Comparison of ENCODE assay signal across 2 cellular contexts in genomic region chrX:12741416-12741815, GRCh38.
TF ChIP-seq lines count a peak whose summit lies in the region.

No MANE protein-coding gene starts in this region.

TF ChIP-seq in HCT116, 20 proteins besides CTCF, POLR2A, EP300 and RAD21 (continued from another document):
- TF ChIP-seq SRF (IDR thresholded peaks at IDR 0.05; ENCODE audit: low read depth) (0 out of 2 replicates have a peak, but pooled peaks have one; percentile 42), SIN3A (IDR thresholded peaks at IDR 0.05; ENCODE audit: low read depth) (0 out of 2 replicates have a peak, but pooled peaks have one; percentile 12), EZH2 (IDR thresholded peaks at IDR 0.05) (no peak), ELF1 (IDR thresholded peaks at IDR 0.05; ENCODE audit: borderline replicate concordance, low read depth) (no peak), YY1 (IDR thresholded peaks at IDR 0.05; ENCODE audit: extremely low read depth, insufficient replicate concordance, low read depth, low read length) (no peak), TCF7L2 (IDR thresholded peaks at IDR 0.05; ENCODE audit: borderline replicate concordance, extremely low read depth, insufficient read depth, insufficient read length) (no peak), POLR2AphosphoS5 (IDR thresholded peaks at IDR 0.05; ENCODE audit: low read depth, low read length) (peak; percentile 22; the same call in 1 of the 2 replicates), CEBPB (IDR thresholded peaks at IDR 0.05; ENCODE audit: low read depth) (no peak), FOSL1 (IDR thresholded peaks at IDR 0.05; ENCODE audit: low read depth) (peak; percentile 69), EGR1 (IDR thresholded peaks at IDR 0.05; ENCODE audit: low read depth) (peak; percentile 76), ATF3 (IDR thresholded peaks at IDR 0.05) (no peak), ZFX (IDR thresholded peaks at IDR 0.05) (no peak), ZNF274 (IDR thresholded peaks at IDR 0.05; ENCODE audit: low read depth, low read length) (no peak)
- TF ChIP-seq, protein P1, sequence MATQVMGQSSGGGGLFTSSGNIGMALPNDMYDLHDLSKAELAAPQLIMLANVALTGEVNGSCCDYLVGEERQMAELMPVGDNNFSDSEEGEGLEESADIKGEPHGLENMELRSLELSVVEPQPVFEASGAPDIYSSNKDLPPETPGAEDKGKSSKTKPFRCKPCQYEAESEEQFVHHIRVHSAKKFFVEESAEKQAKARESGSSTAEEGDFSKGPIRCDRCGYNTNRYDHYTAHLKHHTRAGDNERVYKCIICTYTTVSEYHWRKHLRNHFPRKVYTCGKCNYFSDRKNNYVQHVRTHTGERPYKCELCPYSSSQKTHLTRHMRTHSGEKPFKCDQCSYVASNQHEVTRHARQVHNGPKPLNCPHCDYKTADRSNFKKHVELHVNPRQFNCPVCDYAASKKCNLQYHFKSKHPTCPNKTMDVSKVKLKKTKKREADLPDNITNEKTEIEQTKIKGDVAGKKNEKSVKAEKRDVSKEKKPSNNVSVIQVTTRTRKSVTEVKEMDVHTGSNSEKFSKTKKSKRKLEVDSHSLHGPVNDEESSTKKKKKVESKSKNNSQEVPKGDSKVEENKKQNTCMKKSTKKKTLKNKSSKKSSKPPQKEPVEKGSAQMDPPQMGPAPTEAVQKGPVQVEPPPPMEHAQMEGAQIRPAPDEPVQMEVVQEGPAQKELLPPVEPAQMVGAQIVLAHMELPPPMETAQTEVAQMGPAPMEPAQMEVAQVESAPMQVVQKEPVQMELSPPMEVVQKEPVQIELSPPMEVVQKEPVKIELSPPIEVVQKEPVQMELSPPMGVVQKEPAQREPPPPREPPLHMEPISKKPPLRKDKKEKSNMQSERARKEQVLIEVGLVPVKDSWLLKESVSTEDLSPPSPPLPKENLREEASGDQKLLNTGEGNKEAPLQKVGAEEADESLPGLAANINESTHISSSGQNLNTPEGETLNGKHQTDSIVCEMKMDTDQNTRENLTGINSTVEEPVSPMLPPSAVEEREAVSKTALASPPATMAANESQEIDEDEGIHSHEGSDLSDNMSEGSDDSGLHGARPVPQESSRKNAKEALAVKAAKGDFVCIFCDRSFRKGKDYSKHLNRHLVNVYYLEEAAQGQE (IDR thresholded peaks at IDR 0.05; ENCODE audit: low read depth): no peak
- TF ChIP-seq, protein P2, sequence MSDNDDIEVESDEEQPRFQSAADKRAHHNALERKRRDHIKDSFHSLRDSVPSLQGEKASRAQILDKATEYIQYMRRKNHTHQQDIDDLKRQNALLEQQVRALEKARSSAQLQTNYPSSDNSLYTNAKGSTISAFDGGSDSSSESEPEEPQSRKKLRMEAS (IDR thresholded peaks at IDR 0.05): no peak
- TF ChIP-seq, protein P3, sequence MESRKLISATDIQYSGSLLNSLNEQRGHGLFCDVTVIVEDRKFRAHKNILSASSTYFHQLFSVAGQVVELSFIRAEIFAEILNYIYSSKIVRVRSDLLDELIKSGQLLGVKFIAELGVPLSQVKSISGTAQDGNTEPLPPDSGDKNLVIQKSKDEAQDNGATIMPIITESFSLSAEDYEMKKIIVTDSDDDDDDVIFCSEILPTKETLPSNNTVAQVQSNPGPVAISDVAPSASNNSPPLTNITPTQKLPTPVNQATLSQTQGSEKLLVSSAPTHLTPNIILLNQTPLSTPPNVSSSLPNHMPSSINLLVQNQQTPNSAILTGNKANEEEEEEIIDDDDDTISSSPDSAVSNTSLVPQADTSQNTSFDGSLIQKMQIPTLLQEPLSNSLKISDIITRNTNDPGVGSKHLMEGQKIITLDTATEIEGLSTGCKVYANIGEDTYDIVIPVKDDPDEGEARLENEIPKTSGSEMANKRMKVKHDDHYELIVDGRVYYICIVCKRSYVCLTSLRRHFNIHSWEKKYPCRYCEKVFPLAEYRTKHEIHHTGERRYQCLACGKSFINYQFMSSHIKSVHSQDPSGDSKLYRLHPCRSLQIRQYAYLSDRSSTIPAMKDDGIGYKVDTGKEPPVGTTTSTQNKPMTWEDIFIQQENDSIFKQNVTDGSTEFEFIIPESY (IDR thresholded peaks at IDR 0.05; ENCODE audit: extremely low read depth, insufficient replicate concordance, low read length): no peak

TF ChIP-seq in WTC11, 78 proteins besides CTCF, POLR2A, EP300 and RAD21 (continued from another document):
- no peak for TF ChIP-seq FOXK1 (CRISPR knock-in tag; IDR thresholded peaks at IDR 0.05)
- no peak for TF ChIP-seq ELF4 (CRISPR knock-in tag; IDR thresholded peaks at IDR 0.05; ENCODE audit: low read depth)
- no peak for TF ChIP-seq FOXJ3 (CRISPR knock-in tag; IDR thresholded peaks at IDR 0.05; ENCODE audit: borderline replicate concordance)
- TF ChIP-seq, protein P4, sequence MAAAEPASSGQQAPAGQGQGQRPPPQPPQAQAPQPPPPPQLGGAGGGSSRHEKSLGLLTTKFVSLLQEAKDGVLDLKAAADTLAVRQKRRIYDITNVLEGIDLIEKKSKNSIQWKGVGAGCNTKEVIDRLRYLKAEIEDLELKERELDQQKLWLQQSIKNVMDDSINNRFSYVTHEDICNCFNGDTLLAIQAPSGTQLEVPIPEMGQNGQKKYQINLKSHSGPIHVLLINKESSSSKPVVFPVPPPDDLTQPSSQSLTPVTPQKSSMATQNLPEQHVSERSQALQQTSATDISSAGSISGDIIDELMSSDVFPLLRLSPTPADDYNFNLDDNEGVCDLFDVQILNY (CRISPR knock-in tag; IDR thresholded peaks at IDR 0.05): no peak
- no peak for TF ChIP-seq ZNF423 (CRISPR knock-in tag; IDR thresholded peaks at IDR 0.05)
- TF ChIP-seq, protein P5, sequence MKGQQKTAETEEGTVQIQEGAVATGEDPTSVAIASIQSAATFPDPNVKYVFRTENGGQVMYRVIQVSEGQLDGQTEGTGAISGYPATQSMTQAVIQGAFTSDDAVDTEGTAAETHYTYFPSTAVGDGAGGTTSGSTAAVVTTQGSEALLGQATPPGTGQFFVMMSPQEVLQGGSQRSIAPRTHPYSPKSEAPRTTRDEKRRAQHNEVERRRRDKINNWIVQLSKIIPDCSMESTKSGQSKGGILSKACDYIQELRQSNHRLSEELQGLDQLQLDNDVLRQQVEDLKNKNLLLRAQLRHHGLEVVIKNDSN (CRISPR knock-in tag; IDR thresholded peaks at IDR 0.05): no peak
- TF ChIP-seq ZNF263 (CRISPR knock-in tag; IDR thresholded peaks at IDR 0.05; ENCODE audit: low read depth): no peak
- TF ChIP-seq, protein P6, sequence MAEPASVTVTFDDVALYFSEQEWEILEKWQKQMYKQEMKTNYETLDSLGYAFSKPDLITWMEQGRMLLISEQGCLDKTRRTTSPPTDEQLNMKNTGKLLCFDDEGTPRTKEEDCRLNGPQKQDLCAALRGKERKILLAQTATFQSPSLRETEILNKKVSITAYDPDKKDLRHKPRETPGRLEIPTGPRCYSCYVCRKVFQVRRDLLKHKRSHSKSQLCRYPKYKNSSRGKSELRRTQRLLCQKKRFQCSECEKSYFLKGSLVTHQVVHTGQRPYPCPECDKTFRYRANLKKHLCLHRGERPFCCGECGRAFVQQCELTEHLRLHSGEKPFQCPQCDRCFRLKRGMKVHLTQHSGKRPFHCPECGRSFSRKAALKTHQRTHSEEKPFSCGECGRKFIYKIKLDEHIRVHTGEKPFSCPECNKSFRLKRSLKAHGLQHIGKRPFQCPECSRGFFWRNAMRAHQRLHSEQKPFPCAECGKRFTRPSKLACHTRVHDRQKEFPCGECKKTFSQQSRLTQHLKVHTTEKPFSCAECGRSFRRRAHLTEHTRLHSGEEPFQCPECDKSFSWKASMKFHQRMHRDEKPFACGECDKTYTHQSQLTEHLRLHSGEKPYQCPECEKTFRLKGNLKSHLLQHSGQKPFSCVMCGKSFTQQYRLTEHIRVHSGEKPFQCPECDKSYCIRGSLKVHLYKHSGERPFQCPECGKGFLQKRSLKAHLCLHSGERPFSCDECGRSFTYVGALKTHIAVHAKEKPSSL (CRISPR knock-in tag; conservative IDR thresholded peaks at IDR 0.05): no peak
